8 cellular contexts compared by ENCODE assay signal in genomic region chr22:43993072-43993760, GRCh38. TPM values are rescaled to one million over a fixed set of nuclear protein-coding genes. Genes with fewer than 3 reads are reported as not detected.
A peak's percentile ranks its signal among the peaks of the same experiment; 100 is the strongest.
DNase-seq lines count a peak whose midpoint lies in the region; TF ChIP-seq lines count a peak whose summit lies in the region.

No MANE protein-coding gene starts in this region.

- no peaks in the 10 kb centered on the region for H3K4me1 ChIP-seq in uterus

- no peaks in the 10 kb centered on the region for H3K27me3 ChIP-seq in uterus

- no peaks in the 10 kb centered on the region for H3K36me3 ChIP-seq in uterus

- intact Hi-C loops in uterus (cut with DNase I; ENCODE audit: low total_unique reads) = loop anchor here (5.0 to 10.0 kb wide), 2 partner anchors 72 to 634 kb away; no protein-coding TSS in a partner anchor

- in situ Hi-C loops in Caki2 (cut with HindIII; ENCODE audit: low pct_unique_long_range_greater_than_20kb, low sequenced_read_pairs) = no loop called here

- peak; percentile 88 to 97 (median 90) for TF ChIP-seq CTCF in uterus (IDR thresholded peaks at IDR 0.05)

- no peak overlapping the region for H3K4me3 ChIP-seq in uterus

- H3K27ac ChIP-seq in uterus = no peak overlapping the region

- no peak for TF ChIP-seq POLR2A in uterus (IDR thresholded peaks at IDR 0.05)

- no peaks in the 10 kb centered on the region for H3K9me3 ChIP-seq in uterus

- peak; percentile 41 for DNase-seq in Caki2 (ENCODE audit: low read depth)
- DNase-seq in HuH-7 (ENCODE audit: low spot score) = peak; percentile 73
- DNase-seq in SHP77 treated with DMSO at 0.1 percent for 48 hours (lab: John Stamatoyannopoulos, UW) = peak; percentile 4
- peak; percentile 64 for DNase-seq in activated naive CD4-positive, alpha-beta T cell treated with Interleukin-2 at 50 U/mL for 16 hours
- DNase-seq in germinal center (ENCODE audit: low spot score) = peak; percentile 79
- peak; percentile 40 for DNase-seq in pons (ENCODE audit: low spot score)
- peak; percentile 47 to 64 for DNase-seq in uterus
- DNase-seq in OCI-M2 (lab: John Stamatoyannopoulos, UW; ENCODE audit: unreplicated experiment) = no peak

RNA-seq across cellular contexts. Expression of gene PARVB, which starts 30.9 kb away (rescaled TPM):
- 61.7 and 106 TPM in 2 replicates for total RNA-seq in Caki2 (2014; rRNA removed; shearing (Covaris generic); ENCODE audit: low replicate concordance)
- 10 to 100 TPM; 27.7 to 88.5 (median 41.7) TPM for total RNA-seq in uterus

RNA-seq across cellular contexts. Expression of gene SAMM50, which starts 38.0 kb away (rescaled TPM):
- 71.6 and 75.3 TPM in 2 replicates for total RNA-seq in Caki2 (2014; rRNA removed; shearing (Covaris generic); ENCODE audit: low replicate concordance)
- 10 to 100 TPM; 16.2 to 58.2 (median 24.8) TPM for total RNA-seq in uterus
